In the genomic region with DNA sequence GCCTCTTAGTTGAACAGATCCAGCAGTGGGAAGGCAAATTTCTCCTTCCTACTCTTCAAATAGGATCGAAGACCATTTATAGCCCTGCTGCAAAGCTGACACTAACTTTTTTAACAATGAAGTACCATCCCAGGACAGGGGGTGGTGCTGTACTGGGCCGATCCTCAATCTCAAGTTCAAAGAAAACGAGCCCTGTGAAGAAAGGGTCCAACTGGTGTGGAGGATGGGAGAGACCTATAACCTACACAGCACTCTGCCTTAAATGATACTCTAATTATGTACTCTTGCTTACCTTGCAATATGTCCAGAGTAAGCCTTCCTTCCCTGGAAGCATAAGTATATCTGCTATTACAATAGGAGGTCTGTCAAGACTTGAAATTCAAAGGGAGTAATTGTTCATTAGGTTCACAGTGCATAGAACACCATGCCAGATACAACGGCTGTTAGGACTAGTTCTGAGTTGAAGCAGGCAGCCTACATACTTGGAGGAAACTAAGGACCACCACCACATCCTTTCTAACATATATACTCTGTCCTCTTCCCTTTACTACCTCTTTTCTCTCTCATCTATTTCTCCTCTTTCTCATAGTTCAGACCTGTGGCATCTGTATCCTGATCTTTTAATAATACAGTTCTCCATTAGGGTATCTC, we compare ENCODE assay signal across 8 cellular contexts. TPM values are rescaled to one million over a fixed set of nuclear protein-coding genes. Genes with fewer than 3 reads are reported as not detected.
DNase-seq lines count a peak whose midpoint lies in the region; ATAC-seq, FAIRE-seq and TF ChIP-seq lines count a peak whose summit lies in the region.

No MANE protein-coding gene starts in this region.

- no peak for FAIRE-seq in astrocyte (lab: Jason Lieb, UNC)

- H3K27ac Mint-ChIP-seq in HFFc6: peak overlapping the region; percentile 8
- no peak overlapping the region for H3K27ac Mint-ChIP-seq in astrocyte (ENCODE audit: unreplicated experiment)

- peaks cover 1% of the 10 kb centered on the region for H3K27me3 Mint-ChIP-seq in HFFc6 (ENCODE audit: insufficient read depth)
- H3K27me3 Mint-ChIP-seq in astrocyte (ENCODE audit: low read depth, unreplicated experiment): no peaks in the 10 kb centered on the region

- peaks cover 63% of the 10 kb centered on the region for H3K36me3 Mint-ChIP-seq in HFFc6 (ENCODE audit: low read depth)
- H3K36me3 Mint-ChIP-seq in astrocyte (ENCODE audit: low read depth, unreplicated experiment): peaks cover 10% of the 10 kb centered on the region

- H3K9ac ChIP-seq in astrocyte (ENCODE audit: low read length): no peak overlapping the region

- intact Hi-C loops in left colon (cut with DNase I, micrococcal nuclease) (no loop called here), posterior vena cava (cut with DNase I) (no loop called here)

- H3K4me1 Mint-ChIP-seq in HFFc6 (ENCODE audit: low read depth) (peaks cover 34% of the 10 kb centered on the region), astrocyte (ENCODE audit: low read depth, unreplicated experiment) (peaks cover 32% of the 10 kb centered on the region)

- H3K79me2 ChIP-seq in astrocyte (ENCODE audit: insufficient read depth, low read length): peaks cover 95% of the 10 kb centered on the region

- H4K20me1 ChIP-seq in astrocyte (ENCODE audit: insufficient read depth, low read length): peaks cover 91% of the 10 kb centered on the region

- no peak overlapping the region for H3K4me2 ChIP-seq in astrocyte (ENCODE audit: low read length)

- H3K27me3 ChIP-seq in astrocyte (ENCODE audit: insufficient read depth, low read length): no peaks in the 10 kb centered on the region

- H3K9me3 ChIP-seq in astrocyte (ENCODE audit: insufficient read depth, low read depth, low read length): no peaks in the 10 kb centered on the region

- DNase-seq in AML-193 (lab: John Stamatoyannopoulos, UW) (peak; percentile 3 to 7), HFFc6 (no peak), astrocyte (ENCODE audit: low read depth) (no peak), left colon (no peak), coronary artery (ENCODE audit: low spot score) (no peak), posterior vena cava (ENCODE audit: low spot score) (no peak)

- no peak overlapping the region for H2AFZ ChIP-seq in astrocyte (ENCODE audit: low read depth, low read length)

- ATAC-seq in left colon (peak; percentile 66), GM21723 (IDR thresholded peaks at IDR 0.05; ENCODE audit: unreplicated experiment) (no peak), HG02678 (IDR thresholded peaks at IDR 0.05; ENCODE audit: unreplicated experiment) (no peak)

- H3K36me3 ChIP-seq in astrocyte (ENCODE audit: insufficient read depth, low read length): peaks cover 18% of the 10 kb centered on the region

- TF ChIP-seq CTCF in HFFc6 (IDR thresholded peaks at IDR 0.05) (peak; percentile 69), astrocyte (IDR thresholded peaks at IDR 0.05; ENCODE audit: insufficient read depth, low read depth, low read length) (peak; percentile 30), coronary artery (IDR thresholded peaks at IDR 0.05) (no peak)

- H3K4me1 ChIP-seq in astrocyte (ENCODE audit: insufficient read depth, low read length): peaks cover 7% of the 10 kb centered on the region

- H3K4me3 Mint-ChIP-seq in HFFc6 (no peak overlapping the region; the same call in 1 of the 2 replicates), astrocyte (ENCODE audit: unreplicated experiment) (peak overlapping the region; percentile 7)

- H3K27ac ChIP-seq in astrocyte (ENCODE audit: low read depth, low read length) (no peak overlapping the region), coronary artery (no peak overlapping the region)

- no peaks in the 10 kb centered on the region for H3K9me3 Mint-ChIP-seq in HFFc6
- no peaks in the 10 kb centered on the region for H3K9me3 Mint-ChIP-seq in astrocyte (ENCODE audit: unreplicated experiment)

- no peak overlapping the region for H3K4me3 ChIP-seq in astrocyte (ENCODE audit: insufficient read depth, low read depth, low read length)
- no peak overlapping the region for H3K4me3 ChIP-seq in coronary artery

RNA-seq across cellular contexts. Expression of gene ETF1, which starts 6.2 kb away (rescaled TPM):
- 100 to 1,000 TPM; 133 to 153 (median 148) TPM for total RNA-seq in HFFc6 (2021; fragmentation: NEBNext Ultra II Directional; extraction: Animal tissue kit (Norgen Biotek cat#: 25700))
- total RNA-seq in astrocyte (139 and 153 TPM in 2 replicates), left colon (10 to 100 TPM; 73.5 to 83.3 TPM), posterior vena cava (100 to 1,000 TPM in 1 of 2 donors, 10 to 100 TPM in 1; 97.2 to 118 TPM)

RNA-seq across cellular contexts. Expression of gene HSPA9, which starts 38.4 kb away (rescaled TPM):
- 100 to 1,000 TPM; 193 to 236 (median 210) TPM for total RNA-seq in HFFc6 (2021; fragmentation: NEBNext Ultra II Directional; extraction: Animal tissue kit (Norgen Biotek cat#: 25700))
- total RNA-seq in astrocyte: 266 and 271 TPM in 2 replicates
- total RNA-seq in left colon: 100 to 1,000 TPM; 175 to 206 TPM
- 100 to 1,000 TPM; 141 to 160 TPM for total RNA-seq in posterior vena cava

Comparison
In these comparisons a context has a peak if more than half of its experiments do, and no peak if none do; other contexts are left out.
1. DNase-seq: peak in AML-193 (2 of 2); none in HFFc6 (single experiment), astrocyte (single experiment), left colon (0 of 2), coronary artery (single experiment) and posterior vena cava (single experiment).